9 cellular contexts compared by ENCODE assay signal in genomic region chr2:121532347-121532766, GRCh38. TPM values are rescaled to one million over a fixed set of nuclear protein-coding genes. Genes with fewer than 3 reads are reported as not detected.
DNase-seq lines count a peak whose midpoint lies in the region; ATAC-seq and TF ChIP-seq lines count a peak whose summit lies in the region.
"Had no signal": no experiment of that assay in that cellular context is flagged by ENCODE, and none has a peak within 500 bp of the region (broad histone marks: within the 10 kb centered on the region; RNA-seq: fewer than 3 reads in every experiment).

No MANE protein-coding gene starts in this region.

- H3K9me3 ChIP-seq in heart left ventricle (no peaks in the 10 kb centered on the region), fibroblast of lung (ENCODE audit: control insufficient read depth, insufficient read depth, low read depth, low read length) (no peaks in the 10 kb centered on the region), tibial nerve (no peaks in the 10 kb centered on the region)

- H3K9ac ChIP-seq in fibroblast of lung (ENCODE audit: insufficient read depth, low read length): no peak overlapping the region

- ATAC-seq in heart left ventricle: no peak
- no peak for ATAC-seq in Right ventricle myocardium superior (ENCODE audit: poor library complexity)
- no peak for ATAC-seq in GM19328 (IDR thresholded peaks at IDR 0.05; ENCODE audit: unreplicated experiment)
- ATAC-seq in HG02642 (IDR thresholded peaks at IDR 0.05; ENCODE audit: poor library complexity, unreplicated experiment): no peak

- intact Hi-C loops in heart left ventricle (cut with DNase I) (loop anchor here (5.0 to 10.0 kb wide), 8 partner anchors 50 to 205 kb away; partner anchors contain the start of genes CLASP1 (in 4 of the 10) and NIFK (in 4 of the 10)), Right ventricle myocardium superior (cut with DNase I) (loop anchor here (5.0 kb wide), 1 partner anchor 115 kb away; the partner anchor contains the start of gene CLASP1), lower leg skin (cut with DNase I; ENCODE audit: low total_unique reads) (loop anchor here (10.0 kb wide), 1 partner anchor 192 kb away; no protein-coding TSS in a partner anchor)

- peaks cover 23% of the 10 kb centered on the region for H3K79me2 ChIP-seq in fibroblast of lung (ENCODE audit: control insufficient read depth, insufficient read depth, low read length)

- H3K36me3 ChIP-seq in heart left ventricle: peaks cover 0 to 12% (median 2%) of the 10 kb centered on the region in 9 donors
- no peaks in the 10 kb centered on the region for H3K36me3 ChIP-seq in fibroblast of lung (ENCODE audit: control insufficient read depth, insufficient read depth, low read length)
- peaks cover 0 to 2% (median 0%) of the 10 kb centered on the region in 3 donors for H3K36me3 ChIP-seq in tibial nerve

- H3K4me1 ChIP-seq in heart left ventricle: peaks cover 0 to 64% (median 42%) of the 10 kb centered on the region in 12 donors
- no peaks in the 10 kb centered on the region for H3K4me1 ChIP-seq in fibroblast of lung (ENCODE audit: control insufficient read depth, extremely low read depth, insufficient read depth, low read length)
- peaks cover 0 to 63% (median 9%) of the 10 kb centered on the region in 4 donors for H3K4me1 ChIP-seq in tibial nerve

- 18 to 28% (median 20%) methylated on average over 4 of the region's 4 CpGs for WGBS in heart left ventricle, 4 donors
- WGBS in tibial nerve, 2 donors: 42 to 44% methylated on average over 4 of the region's 4 CpGs
- WGBS in lower leg skin, 2 donors: 48 to 52% methylated on average over 4 of the region's 4 CpGs

- H3K4me3 ChIP-seq in heart left ventricle (peak overlapping the region in 3 of 12 donors; percentile 74 to 88 (median 84)), fibroblast of lung (replicated peaks in 1 of 4; ENCODE audit: control extremely low read depth in 1 of 4, insufficient read depth in 1 of 4, low read depth in 3 of 4, low read length in 4 of 4) (peak overlapping the region in 1 of 4 experiments; percentile 6), tibial nerve (no peak overlapping the region), lower leg skin (ENCODE audit: low read depth, poor library complexity, severe bottlenecking) (no peak overlapping the region)

- no peak overlapping the region for H2AFZ ChIP-seq in fibroblast of lung (ENCODE audit: low read length)

- peak overlapping the region in 9 of 12 donors; percentile 90 to 98 (median 96) for H3K27ac ChIP-seq in heart left ventricle
- peak overlapping the region; percentile 53 for H3K27ac ChIP-seq in fibroblast of lung (ENCODE audit: insufficient read depth, low read length)
- peak overlapping the region; percentile 95 to 99 (median 98) for H3K27ac ChIP-seq in tibial nerve

- TF ChIP-seq EP300 in tibial nerve (IDR thresholded peaks at IDR 0.05): no peak

- H3K27me3 ChIP-seq in heart left ventricle (no peaks in the 10 kb centered on the region), fibroblast of lung (ENCODE audit: control insufficient read depth, insufficient read depth, low read length) (no peaks in the 10 kb centered on the region), tibial nerve (no peaks in the 10 kb centered on the region)

- TF ChIP-seq CTCF in heart left ventricle (IDR thresholded peaks at IDR 0.05) (no peak), fibroblast of lung (conservative IDR thresholded peaks at IDR 0.05 in 1 of 2, IDR thresholded peaks at IDR 0.05 in 1 of 2; ENCODE audit: low read depth in 1 of 2, low read length in 2 of 2) (no peak), tibial nerve (IDR thresholded peaks at IDR 0.05) (no peak), lower leg skin (IDR thresholded peaks at IDR 0.05) (no peak)

- H3K4me2 ChIP-seq in fibroblast of lung (ENCODE audit: extremely low read depth, insufficient read depth, low read length): no peak overlapping the region

- TF ChIP-seq POLR2A in heart left ventricle (IDR thresholded peaks at IDR 0.05) (no peak), tibial nerve (IDR thresholded peaks at IDR 0.05) (no peak), lower leg skin (IDR thresholded peaks at IDR 0.05) (no peak)

- DNase-seq in heart left ventricle (no peak), Right ventricle myocardium superior (no peak), RKO (ENCODE audit: low spot score) (peak; percentile 66), fibroblast of lung (ENCODE audit: low read depth in 2 of 2) (peak; percentile 73 to 74), tibial nerve (ENCODE audit: low spot score in 2 of 2) (no peak), lower leg skin (ENCODE audit: low spot score in 2 of 2) (no peak)

- no peaks in the 10 kb centered on the region for H4K20me1 ChIP-seq in fibroblast of lung (ENCODE audit: control insufficient read depth, extremely low read depth, insufficient read depth, low read length)

RNA-seq across cellular contexts. Expression of gene RNU4ATAC, which starts 1.7 kb away (rescaled TPM):
- total RNA-seq in heart left ventricle: not detected
- not detected for polyA plus RNA-seq in heart left ventricle
- total RNA-seq in Right ventricle myocardium superior: 28.8 TPM
- total RNA-seq in fibroblast of lung: under 0.01 TPM in 1 of 2 replicates, not detected in the other
- polyA plus RNA-seq in fibroblast of lung: not detected in 2 replicates
- polyA plus RNA-seq in fibroblast of lung (2012): not detected in 2 replicates
- under 0.01 TPM in 2 replicates for polyA minus RNA-seq in fibroblast of lung (ENCODE audit: low replicate concordance)
- total RNA-seq in tibial nerve: not detected
- total RNA-seq in lower leg skin: under 1 TPM in 1 of 4 donors, not detected in 3; under 0.01 TPM
- polyA plus RNA-seq: IgD-negative memory B cell had no signal

Comparison
In these comparisons a context has a peak if more than half of its experiments do, and no peak if none do; other contexts are left out.
1. DNase-seq: peak in RKO (single experiment) and fibroblast of lung (2 of 2); none in heart left ventricle (0 of 5), Right ventricle myocardium superior (single experiment), tibial nerve (0 of 2) and lower leg skin (0 of 2).
2. Peak in every context shown above with its lines, with median percentiles within 50 percentile points of each other: H3K27ac ChIP-seq.